ENCODE assay signal across 23 cellular contexts in the genomic region with DNA sequence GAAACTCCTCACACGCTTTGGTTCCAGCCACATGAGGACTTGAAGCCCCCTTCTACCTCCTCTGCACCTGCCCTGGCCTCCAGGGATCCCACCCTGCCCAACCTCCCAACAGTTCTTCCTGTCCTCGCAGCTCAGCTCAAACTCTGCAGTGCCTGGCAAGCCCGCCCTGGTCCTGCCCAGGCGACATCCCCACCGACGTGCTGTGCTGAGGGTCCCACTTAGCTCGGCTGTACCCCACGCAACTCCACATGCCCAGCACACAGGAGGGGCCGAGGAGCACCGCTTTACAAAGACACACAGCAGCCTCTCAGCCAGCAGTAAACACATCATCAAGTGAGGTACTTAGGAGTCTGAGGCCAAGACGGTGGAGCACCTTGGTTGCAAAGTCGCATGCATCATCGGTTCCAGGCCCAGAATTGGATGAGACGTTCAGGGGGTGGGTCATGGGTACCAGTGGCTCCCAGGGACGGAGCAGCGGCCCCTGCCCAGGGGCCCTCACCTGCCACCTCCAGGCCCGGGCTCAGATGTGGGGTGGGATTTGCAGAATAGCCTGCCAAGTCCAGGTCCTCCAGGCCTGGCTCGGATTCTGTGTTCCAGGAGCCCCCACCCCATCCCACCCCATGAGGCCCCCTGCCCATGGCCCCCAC.
A peak's percentile ranks its signal among the peaks of the same experiment; 100 is the strongest.
DNase-seq lines count a peak whose midpoint lies in the region; ATAC-seq and TF ChIP-seq lines count a peak whose summit lies in the region.
"Had no signal": no experiment of that assay in that cellular context is flagged by ENCODE, and none has a peak within 500 bp of the region (broad histone marks: within the 10 kb centered on the region; RNA-seq: fewer than 3 reads in every experiment).

No MANE protein-coding gene starts in this region.

- DNase-seq in cardiac muscle cell (ENCODE audit: low read depth in 1 of 2, low spot score in 1 of 2) (no peak), Right ventricle myocardium superior (no peak), upper lobe of right lung (peak; percentile 61), CD14-positive monocyte (ENCODE audit: low spot score) (no peak), SKM-1 treated with dmso at 0.1 percent for 144 hours (lab: John Stamatoyannopoulos, UW; ENCODE audit: unreplicated experiment) (no peak), ecto neural progenitor cell (ENCODE audit: low spot score) (no peak)
- DNase-seq: 8988T; CD4-positive, alpha-beta memory T cell; DMS153; EL; KG1; MV-4-11; NCI-H1417; NCI-H187; NCI-H2107; NCI-H345; NCI-H524 treated with DMSO at 0.1 percent for 48 hours; PC-3; SJCRH30 had no signal

- H3K27me3 ChIP-seq in cardiac muscle cell = no peaks in the 10 kb centered on the region
- H3K27me3 ChIP-seq in upper lobe of right lung = no peaks in the 10 kb centered on the region

- H3K4me1 ChIP-seq in cardiac muscle cell (ENCODE audit: low read depth) (peaks cover 20% of the 10 kb centered on the region), upper lobe of right lung (peaks cover 14% of the 10 kb centered on the region)
- H3K4me1 ChIP-seq: SJCRH30 had no signal

- H3K27ac Mint-ChIP-seq in brain (peak overlapping the region; percentile 48 to 94 (median 87)), nephron (peak overlapping the region; percentile 6 to 89 (median 84)), CD14-positive monocyte (no peak overlapping the region)
- H3K27ac Mint-ChIP-seq: CD4-positive, alpha-beta memory T cell; GM23338 had no signal

- H3K9me3 ChIP-seq in cardiac muscle cell (ENCODE audit: low read depth) = no peaks in the 10 kb centered on the region
- H3K9me3 ChIP-seq in upper lobe of right lung = no peaks in the 10 kb centered on the region
- H3K9me3 ChIP-seq: SJCRH30 had no signal

- ATAC-seq in Right ventricle myocardium superior (ENCODE audit: poor library complexity) = no peak
- peak; percentile 6 for ATAC-seq in upper lobe of right lung
- ATAC-seq: GM23338, HepG2, PC-3 had no signal

- H3K36me3 Mint-ChIP-seq in brain (peaks cover 14% of the 10 kb centered on the region), nephron (ENCODE audit: low read depth) (peaks cover 6% of the 10 kb centered on the region), CD14-positive monocyte (no peaks in the 10 kb centered on the region)
- H3K36me3 Mint-ChIP-seq: CD4-positive, alpha-beta memory T cell had no signal

- intact Hi-C loops in Right ventricle myocardium superior (cut with DNase I) = no loop called here
- intact Hi-C loops in upper lobe of right lung (cut with DNase I) = no loop called here
- intact Hi-C loops in CD14-positive monocyte (cut with micrococcal nuclease) = no loop called here

- H3K4me1 Mint-ChIP-seq in brain = peaks cover 49% of the 10 kb centered on the region
- peaks cover 27% of the 10 kb centered on the region for H3K4me1 Mint-ChIP-seq in nephron
- no peaks in the 10 kb centered on the region for H3K4me1 Mint-ChIP-seq in CD14-positive monocyte
- H3K4me1 Mint-ChIP-seq: CD4-positive, alpha-beta memory T cell had no signal

- H3K27me3 Mint-ChIP-seq in brain (no peaks in the 10 kb centered on the region), nephron (ENCODE audit: low read depth) (peaks cover 12% of the 10 kb centered on the region), CD14-positive monocyte (ENCODE audit: low read depth in 3 of 3) (peaks cover 3 to 13% (median 7%) of the 10 kb centered on the region in 3 donors)

- H3K9me3 Mint-ChIP-seq in brain = peaks cover 0 to 8% (median 0%) of the 10 kb centered on the region in 5 experiments
- H3K9me3 Mint-ChIP-seq in nephron = no peaks in the 10 kb centered on the region
- H3K9me3 Mint-ChIP-seq in CD14-positive monocyte = peaks cover 0 to 7% (median 0%) of the 10 kb centered on the region in 7 donors
- H3K9me3 Mint-ChIP-seq: CD4-positive, alpha-beta memory T cell had no signal

- no peak for TF ChIP-seq CTCF in cardiac muscle cell (IDR thresholded peaks at IDR 0.05; ENCODE audit: low read depth, low read length)
- TF ChIP-seq CTCF in brain (conservative IDR thresholded peaks at IDR 0.05) = no peak
- TF ChIP-seq CTCF in nephron (IDR thresholded peaks at IDR 0.05; ENCODE audit: unreplicated experiment in 3 of 3) = no peak
- no peak for TF ChIP-seq CTCF in upper lobe of right lung (IDR thresholded peaks at IDR 0.05)
- TF ChIP-seq CTCF in CD14-positive monocyte (IDR thresholded peaks at IDR 0.05) = no peak

- H3K36me3 ChIP-seq in cardiac muscle cell (no peaks in the 10 kb centered on the region), upper lobe of right lung (no peaks in the 10 kb centered on the region)
- H3K36me3 ChIP-seq: SJCRH30 had no signal

- H3K4me3 Mint-ChIP-seq in brain (no peak overlapping the region), nephron (no peak overlapping the region), CD14-positive monocyte (no peak overlapping the region)
- H3K4me3 Mint-ChIP-seq: CD4-positive, alpha-beta memory T cell; GM23338 had no signal

- no peak overlapping the region for H3K4me3 ChIP-seq in cardiac muscle cell
- no peak overlapping the region for H3K4me3 ChIP-seq in upper lobe of right lung
- H3K4me3 ChIP-seq: GM23338, SJCRH30 had no signal

- H3K27ac ChIP-seq in cardiac muscle cell = peak overlapping the region; percentile 50
- H3K27ac ChIP-seq in upper lobe of right lung = no peak overlapping the region
- H3K27ac ChIP-seq: SJCRH30 had no signal

Comparison
In these comparisons a context has a peak if more than half of its experiments do, and no peak if none do; other contexts are left out.
1. H3K27ac Mint-ChIP-seq: peak in brain (5 of 5) and nephron (3 of 3); none in CD14-positive monocyte (0 of 7).